Comparison of ENCODE assay signal across 9 cellular contexts in the genomic region with DNA sequence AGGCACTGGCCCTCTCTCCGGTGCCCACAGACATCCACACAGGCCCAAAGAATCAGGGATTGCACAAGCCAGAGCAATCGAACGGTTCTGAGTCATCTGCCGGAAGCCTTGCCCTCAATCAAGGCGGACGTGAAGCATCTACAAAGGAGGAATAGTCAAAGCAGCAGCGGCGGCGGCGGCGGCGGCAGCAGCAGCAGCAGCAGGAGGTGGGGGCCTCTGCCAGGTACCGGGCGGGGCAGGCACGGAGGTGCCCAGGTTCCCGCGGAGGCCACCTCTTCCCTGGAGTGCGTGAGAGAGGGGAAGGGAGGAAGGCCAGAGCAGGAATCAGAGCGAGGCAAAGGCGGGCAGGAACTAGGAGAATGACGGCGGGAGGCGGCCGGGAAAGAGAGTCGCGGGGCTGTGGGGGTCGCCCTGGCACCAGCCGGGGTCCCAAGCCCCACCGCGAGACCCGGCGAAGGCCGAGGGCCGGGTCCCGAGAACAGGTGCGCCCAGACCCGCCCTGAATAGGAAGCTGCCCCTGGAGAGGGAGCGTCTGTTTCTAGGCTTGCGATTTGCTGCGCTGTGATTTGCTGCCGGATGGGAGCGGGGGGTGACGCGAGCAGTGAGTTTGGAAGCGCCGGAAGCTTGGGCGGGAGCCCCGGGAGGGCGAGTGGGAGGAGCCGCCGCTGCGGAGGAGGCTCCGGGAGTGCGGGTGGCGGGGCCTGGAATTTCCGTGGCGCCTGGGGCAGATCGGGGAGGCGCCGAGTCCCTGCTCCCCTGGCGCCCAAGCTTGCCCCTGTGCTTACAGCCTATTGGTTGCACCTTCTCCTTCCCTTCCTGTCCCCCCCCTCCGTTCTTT. TPM values are rescaled to one million over a fixed set of nuclear protein-coding genes. Genes with fewer than 3 reads are reported as not detected.
A peak's percentile ranks its signal among the peaks of the same experiment; 100 is the strongest.
DNase-seq lines count a peak whose midpoint lies in the region; ATAC-seq, FAIRE-seq and TF ChIP-seq lines count a peak whose summit lies in the region.
"Had no signal": no experiment of that assay in that cellular context is flagged by ENCODE, and none has a peak within 500 bp of the region (broad histone marks: within the 10 kb centered on the region; RNA-seq: fewer than 3 reads in every experiment).

A gene with protein sequence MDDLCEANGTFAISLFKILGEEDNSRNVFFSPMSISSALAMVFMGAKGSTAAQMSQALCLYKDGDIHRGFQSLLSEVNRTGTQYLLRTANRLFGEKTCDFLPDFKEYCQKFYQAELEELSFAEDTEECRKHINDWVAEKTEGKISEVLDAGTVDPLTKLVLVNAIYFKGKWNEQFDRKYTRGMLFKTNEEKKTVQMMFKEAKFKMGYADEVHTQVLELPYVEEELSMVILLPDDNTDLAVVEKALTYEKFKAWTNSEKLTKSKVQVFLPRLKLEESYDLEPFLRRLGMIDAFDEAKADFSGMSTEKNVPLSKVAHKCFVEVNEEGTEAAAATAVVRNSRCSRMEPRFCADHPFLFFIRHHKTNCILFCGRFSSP (plus strand): TSS at position 117 of the 838 bp plus-strand sequence. CDS start 8,228 bp downstream, outside the sequence.

- no peaks in the 10 kb centered on the region for H3K27me3 ChIP-seq in keratinocyte (ENCODE audit: control insufficient read depth, extremely low read depth, insufficient read depth, low read length)

- H3K4me3 ChIP-seq in keratinocyte (ENCODE audit: control insufficient read depth in 2 of 3, extremely low read depth in 1 of 3, insufficient read depth in 2 of 3, low read depth in 1 of 3, low read length in 3 of 3) = peak within 1 kb of the TSS; percentile 76 to 90 (median 89)

- H3K4me1 ChIP-seq in keratinocyte (ENCODE audit: control insufficient read depth, extremely low read depth, insufficient read depth, low read length) = peaks cover 38% of the 10 kb centered on the region

- peaks cover 0 to 8% of the 10 kb centered on the region in 2 experiments for H3K36me3 ChIP-seq in keratinocyte (ENCODE audit: control insufficient read depth in 2 of 2, extremely low read depth in 1 of 2, insufficient read depth in 2 of 2, low read length in 2 of 2)

- FAIRE-seq in keratinocyte (lab: Jason Lieb, UNC) = peak; percentile 83
- FAIRE-seq: A204.1 had no signal

- peak within 1 kb of the TSS; percentile 91 for H3K27ac ChIP-seq in 22Rv1
- peak within 1 kb of the TSS; percentile 93 for H3K27ac ChIP-seq in keratinocyte (ENCODE audit: control insufficient read depth, insufficient read depth, low read length)

- DNase-seq in NCI-H2171 treated with DMSO at 0.1 percent for 48 hours (lab: John Stamatoyannopoulos, UW) (peak; percentile 93), cerebellar cortex (ENCODE audit: low spot score) (peak; percentile 94), keratinocyte (ENCODE audit: low read depth, low spot score) (no peak)
- peak; percentile 76 for DNase-seq in activated CD4-positive, CD25-positive, alpha-beta regulatory T cell treated with anti-CD3 and anti-CD28 coated beads, Interleukin-2, amount 50 U/mL, for 72 hours
- DNase-seq in stimulated activated CD4-positive, alpha-beta T cell treated with anti-CD3 and anti-CD28 coated beads, Interleukin-12 subunit alpha, Interleukin-12 subunit beta, amount 100 ng/mL, for 48 hours (ENCODE audit: low read depth in 2 of 3, low spot score in 1 of 3) = peak; percentile 69 to 79 (median 72)

- ATAC-seq in GM18861 (IDR thresholded peaks at IDR 0.05; ENCODE audit: unreplicated experiment) (peak; percentile 83), HG03097 (IDR thresholded peaks at IDR 0.05; ENCODE audit: low FRiP score, unreplicated experiment) (peak; percentile 92)

- H3K79me2 ChIP-seq in keratinocyte (ENCODE audit: control insufficient read depth, insufficient read depth, low read length) = peaks cover 29% of the 10 kb centered on the region

- H3K9me1 ChIP-seq in keratinocyte (ENCODE audit: control insufficient read depth, extremely low read depth, insufficient read depth, low read length) = no peaks in the 10 kb centered on the region

- TF ChIP-seq CTCF in 22Rv1 (IDR thresholded peaks at IDR 0.05) (no peak), keratinocyte (optimal IDR thresholded peaks at IDR 0.05 in 1 of 3, IDR thresholded peaks at IDR 0.05 in 1 of 3, conservative IDR thresholded peaks at IDR 0.05 in 1 of 3; ENCODE audit: extremely low read depth in 1 of 3, insufficient read depth in 2 of 3, low read length in 3 of 3) (no peak)

- dilution Hi-C loops in keratinocyte (cut with MboI; ENCODE audit: extremely low pct_ligation_motif_present, low sequenced_read_pairs) = no loop called here

- H2AFZ ChIP-seq in keratinocyte (ENCODE audit: control insufficient read depth, low read length) = peak within 1 kb of the TSS; percentile 84

- H3K9me3 ChIP-seq in keratinocyte (ENCODE audit: control insufficient read depth, low read depth, low read length) = no peaks in the 10 kb centered on the region

- H4K20me1 ChIP-seq in keratinocyte (ENCODE audit: control insufficient read depth, extremely low read depth, insufficient read depth, low read length) = no peaks in the 10 kb centered on the region

- peak within 1 kb of the TSS; percentile 95 for H3K4me2 ChIP-seq in keratinocyte (ENCODE audit: control insufficient read depth, extremely low read depth, insufficient read depth, low read depth, low read length)

- peak within 1 kb of the TSS; percentile 96 for H3K9ac ChIP-seq in keratinocyte (ENCODE audit: control insufficient read depth, extremely low read depth, insufficient read depth, low read length)

RNA-seq across cellular contexts. Expression of the gene that starts here (rescaled TPM):
- 35.3 to 48.9 TPM (median 38.6 TPM) in 3 replicates for polyA plus RNA-seq in keratinocyte
- 40.7 TPM for polyA plus RNA-seq in keratinocyte (2011; ENCODE audit: low read depth)
- 28.2 and 44.6 TPM in 2 replicates for polyA plus RNA-seq in keratinocyte (2011; cell fraction: cytosol; rRNA removed)
- 42.2 and 53.5 TPM in 2 replicates for polyA plus RNA-seq in keratinocyte (2011; cell fraction: nucleus; rRNA removed)
- 42.9 and 55.5 TPM in 2 replicates for polyA plus RNA-seq in keratinocyte (2012; ENCODE audit: low replicate concordance)
- 15.4 to 26.5 TPM (median 21.3 TPM) in 3 replicates for polyA minus RNA-seq in keratinocyte
- 17.1 TPM for polyA minus RNA-seq in keratinocyte (2011; cell fraction: cytosol; rRNA and poly(A)+ RNA removed)
- polyA minus RNA-seq in keratinocyte (2011; cell fraction: nucleus; rRNA and poly(A)+ RNA removed) = 13.1 and 25.6 TPM in 2 replicates
